9 cellular contexts compared by ENCODE assay signal in the genomic region with DNA sequence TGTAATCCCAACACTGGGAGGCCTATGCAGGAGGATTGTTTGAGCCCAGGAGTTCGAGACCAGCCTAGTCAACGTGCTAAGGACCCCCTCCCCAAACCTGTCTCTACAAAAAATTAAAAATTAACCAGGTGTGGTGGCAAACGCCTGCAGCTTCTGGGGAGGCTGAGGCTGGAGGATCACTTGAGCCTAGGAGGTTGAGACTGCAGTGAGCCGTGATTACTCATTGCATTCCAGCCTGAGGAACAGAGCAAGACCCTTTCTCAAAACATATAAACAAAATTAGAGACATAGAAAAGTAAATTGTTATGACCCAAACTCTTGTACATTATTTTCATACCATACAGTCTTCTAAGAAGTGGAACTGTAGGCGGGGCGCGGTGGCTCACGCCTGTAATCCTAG. TPM values are rescaled to one million over a fixed set of nuclear protein-coding genes. Genes with fewer than 3 reads are reported as not detected.
A peak's percentile ranks its signal among the peaks of the same experiment; 100 is the strongest.
DNase-seq lines count a peak whose midpoint lies in the region; ATAC-seq and TF ChIP-seq lines count a peak whose summit lies in the region.
"Had no signal": no experiment of that assay in that cellular context is flagged by ENCODE, and none has a peak within 500 bp of the region (broad histone marks: within the 10 kb centered on the region; RNA-seq: fewer than 3 reads in every experiment).

No MANE protein-coding gene starts in this region.

- DNase-seq in HAP-1 (ENCODE audit: low spot score in 2 of 2): no peak
- DNase-seq in activated B cell treated with CpG ODN at 0.5 μM for 24 hours: no peak
- DNase-seq in spleen: no peak
- no peak for DNase-seq in NCI-H510A treated with DMSO at 0.1 percent for 48 hours (lab: John Stamatoyannopoulos, UW)
- DNase-seq in activated CD4-positive, alpha-beta T cell treated with anti-CD3 and anti-CD28 coated beads for 48 hours: no peak
- DNase-seq: activated CD4-positive, CD25-positive, alpha-beta regulatory T cell had no signal

- ATAC-seq in activated B cell treated with CpG ODN at 0.5 μM for 24 hours (ENCODE audit: low read depth): no peak
- no peak for ATAC-seq in GM18511 (IDR thresholded peaks at IDR 0.05; ENCODE audit: unreplicated experiment)
- ATAC-seq in GM18502 (IDR thresholded peaks at IDR 0.05; ENCODE audit: poor library complexity, unreplicated experiment): no peak

- CTCF ChIA-PET in activated B cell treated with CpG ODN at 0.5 μM for 24 hours (lab: Charles Lee): no interaction called here

- no peaks in the 10 kb centered on the region for H3K9me3 Mint-ChIP-seq in activated B cell treated with CpG ODN at 0.5 μM for 24 hours

- H3K27me3 Mint-ChIP-seq in activated B cell treated with CpG ODN at 0.5 μM for 24 hours: no peaks in the 10 kb centered on the region

- POLR2A ChIA-PET in activated B cell treated with CpG ODN at 0.5 μM for 24 hours (lab: Charles Lee): interaction anchor here (2.6 to 2.7 kb wide), 2 partner anchors 13 to 63 kb away, joined by 9 to 70 read pairs; a partner anchor contains a TSS

- intact Hi-C loops in activated B cell treated with CpG ODN at 0.5 μM for 24 hours (cut with micrococcal nuclease) (loop anchor here (5.0 kb wide), 2 partner anchors 187 to 233 kb away; a partner anchor contains a TSS), spleen (cut with DNase I; ENCODE audit: low total_unique reads) (no loop called here)

- peak overlapping the region; percentile 91 for H3K4me3 Mint-ChIP-seq in activated B cell treated with CpG ODN at 0.5 μM for 24 hours

- H3K4me1 ChIP-seq in HAP-1 (peaks cover 9% of the 10 kb centered on the region), spleen (peaks cover 24 to 86% (median 40%) of the 10 kb centered on the region in 6 donors)

- TF ChIP-seq CTCF in activated B cell treated with CpG ODN at 0.5 μM for 24 hours (IDR thresholded peaks at IDR 0.05) (no peak), spleen (IDR thresholded peaks at IDR 0.05 in 8 of 11, conservative IDR thresholded peaks at IDR 0.05 in 3 of 11) (no peak)

- H3K9me3 ChIP-seq in HAP-1 (no peaks in the 10 kb centered on the region), spleen (no peaks in the 10 kb centered on the region)

- 79 to 87% (median 83%) methylated on average over 8 of the region's 8 CpGs for WGBS in spleen, 5 donors

- H3K4me3 ChIP-seq in HAP-1 (peak overlapping the region; percentile 99), iPS-11a (ENCODE audit: low read depth, low read length) (peak overlapping the region; percentile 80), spleen (peak overlapping the region in 7 of 8 donors; percentile 84 to 98 (median 95))

- peaks cover 30% of the 10 kb centered on the region for H3K4me1 Mint-ChIP-seq in activated B cell treated with CpG ODN at 0.5 μM for 24 hours

- no peak overlapping the region for H3K27ac Mint-ChIP-seq in activated B cell treated with CpG ODN at 0.5 μM for 24 hours

- H3K27ac ChIP-seq in spleen: peak overlapping the region in 4 of 8 donors; percentile 88 to 96 (median 95)

- no peaks in the 10 kb centered on the region for H3K27me3 ChIP-seq in HAP-1 (ENCODE audit: low read depth)
- no peaks in the 10 kb centered on the region for H3K27me3 ChIP-seq in spleen (replicated peaks in 1 of 7)

- peaks cover 9% of the 10 kb centered on the region for H3K36me3 Mint-ChIP-seq in activated B cell treated with CpG ODN at 0.5 μM for 24 hours (ENCODE audit: low read depth)

- H3K36me3 ChIP-seq in HAP-1 (replicated peaks) (peaks cover 2% of the 10 kb centered on the region; the same call in 1 of the 2 replicates), spleen (peaks cover 0 to 23% (median 7%) of the 10 kb centered on the region in 6 donors)

- in situ Hi-C loops in HAP-1 (cut with MboI; ENCODE audit: low sequenced_read_pairs): no loop called here

- no peak for TF ChIP-seq POLR2A in spleen (IDR thresholded peaks at IDR 0.05)

RNA-seq across cellular contexts. Expression of a gene that starts 1.1 kb away (rescaled TPM):
- total RNA-seq in activated B cell treated with CpG ODN at 0.5 μM for 24 hours (17.7 and 19.6 TPM in 2 replicates), spleen (10 to 100 TPM; 25.2 to 42.8 (median 30.5) TPM)
- polyA plus RNA-seq in spleen: 1 to 10 TPM; 3.9 to 7.4 (median 4.3) TPM

RNA-seq across cellular contexts. Expression of a gene that starts 11.8 kb away (rescaled TPM):
- total RNA-seq in activated B cell treated with CpG ODN at 0.5 μM for 24 hours: 454 and 501 TPM in 2 replicates
- 100 to 1,000 TPM; 132 to 156 (median 148) TPM for total RNA-seq in spleen
- 10 to 100 TPM; 40.6 to 55.6 (median 54.9) TPM for polyA plus RNA-seq in spleen
